8 cellular contexts compared by ENCODE assay signal in the genomic region with DNA sequence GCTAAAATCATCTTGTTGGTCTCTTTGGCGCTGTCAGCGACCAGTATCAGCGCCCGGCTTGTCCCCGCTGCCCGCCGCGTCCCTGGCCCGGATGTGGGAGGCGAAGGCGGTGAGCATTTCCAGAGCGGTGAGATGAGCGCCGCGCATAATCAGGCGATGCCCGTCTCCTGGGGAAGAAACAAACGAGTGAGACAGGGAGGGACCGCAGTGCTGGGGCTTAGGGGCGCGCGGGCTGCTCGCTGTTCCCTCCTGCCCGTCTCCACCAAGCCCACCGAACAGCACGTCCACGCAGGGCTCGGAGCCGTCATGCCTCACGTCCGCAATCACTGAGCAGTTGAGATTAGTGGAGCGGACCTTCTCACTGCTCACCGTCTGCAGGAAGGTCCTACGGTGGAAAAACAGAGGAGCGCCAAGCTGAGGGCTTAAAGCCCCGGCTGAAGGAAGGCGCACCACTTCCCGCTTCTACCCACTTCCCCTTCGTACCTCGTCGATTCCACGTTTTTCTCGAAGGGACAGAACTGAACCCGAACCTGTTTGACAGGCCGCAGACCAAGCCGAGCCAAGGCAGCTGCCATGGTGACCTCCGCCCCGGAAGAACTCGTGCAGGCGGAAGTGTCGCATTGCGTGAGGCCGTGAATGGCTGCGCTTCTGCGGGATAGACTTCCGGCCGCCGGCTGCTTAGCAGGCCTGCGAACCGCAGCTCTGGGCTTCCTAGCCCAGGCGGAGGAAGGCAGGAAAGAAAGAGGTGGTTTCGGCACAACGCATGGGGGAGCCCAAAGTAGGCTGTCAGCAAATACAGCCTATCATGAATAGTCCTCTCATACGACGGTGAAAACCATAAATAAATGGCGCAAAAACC. TPM values are rescaled to one million over a fixed set of nuclear protein-coding genes. Genes with fewer than 3 reads are reported as not detected.
A peak's percentile ranks its signal among the peaks of the same experiment; 100 is the strongest.
DNase-seq lines count a peak whose midpoint lies in the region; ATAC-seq and TF ChIP-seq lines count a peak whose summit lies in the region.

Gene MRPL53, minus strand, starts transcription at position 595 of the 859 bp plus-strand sequence. Its CDS starts 20 bp downstream, at position 575.

- H3K4me3 Mint-ChIP-seq in CD4-positive, alpha-beta T cell = peak within 1 kb of the TSS; percentile 95

- H3K27me3 ChIP-seq in CD4-positive, alpha-beta T cell (ENCODE audit: control insufficient read depth, insufficient read depth, low read length) = no peaks in the 10 kb centered on the region

- ATAC-seq in CD4-positive, alpha-beta T cell (ENCODE audit: poor library complexity) = peak; percentile 92
- ATAC-seq in GM19438 (IDR thresholded peaks at IDR 0.05; ENCODE audit: low read depth, unreplicated experiment) (peak; percentile 91), HG03571 (IDR thresholded peaks at IDR 0.05; ENCODE audit: unreplicated experiment) (peak; percentile 81)

- peaks cover 25% of the 10 kb centered on the region for H3K4me1 Mint-ChIP-seq in CD4-positive, alpha-beta T cell (ENCODE audit: low read depth)

- peak; percentile 96 to 99 (median 96) for DNase-seq in CD4-positive, alpha-beta T cell
- DNase-seq in NOMO-1 (lab: John Stamatoyannopoulos, UW; ENCODE audit: unreplicated experiment in 2 of 2) = peak; percentile 90 to 93
- DNase-seq in activated CD8-positive, alpha-beta memory T cell treated with anti-CD3 and anti-CD28 coated beads for 24 hours = peak; percentile 99
- DNase-seq in effector CD8-positive, alpha-beta T cell (lab: John Stamatoyannopoulos, UW) = peak; percentile 94
- peak; percentile 96 for DNase-seq in medulla oblongata (ENCODE audit: extremely low spot score)
- peak; percentile 90 to 95 (median 94) for DNase-seq in stimulated activated CD4-positive, alpha-beta T cell treated with anti-CD3 and anti-CD28 coated beads, TNF-alpha, amount 100 ng/mL, for 48 hours (ENCODE audit: low read depth in 3 of 3)

- H3K27ac Mint-ChIP-seq in CD4-positive, alpha-beta T cell = peak within 1 kb of the TSS; percentile 96

- H3K27ac ChIP-seq in CD4-positive, alpha-beta T cell (ENCODE audit: low read depth, low read length) = peak within 1 kb of the TSS; percentile 85

- CTCF ChIA-PET in CD4-positive, alpha-beta T cell (lab: Charles Lee) = interaction anchor here (0.9 to 2.1 kb wide), 5 partner anchors 11 to 81 kb away, joined by 3 to 21 read pairs (median 5); partner anchors contain the start of genes CCDC142, INO80B, TTC31 and WBP1

- POLR2A ChIA-PET in CD4-positive, alpha-beta T cell (lab: Charles Lee) = interaction anchor here (0.9 to 9.1 kb wide), 16 partner anchors 10 to 735 kb away, joined by 3 to 225 read pairs (median 5); partner anchors contain the start of genes AUP1, C2orf81, CCDC142 and DQX1

- TF ChIP-seq CTCF in CD4-positive, alpha-beta T cell (IDR thresholded peaks at IDR 0.05) = no peak

- peaks cover 41% of the 10 kb centered on the region for H3K36me3 Mint-ChIP-seq in CD4-positive, alpha-beta T cell (ENCODE audit: low read depth)

- H3K27me3 Mint-ChIP-seq in CD4-positive, alpha-beta T cell = no peaks in the 10 kb centered on the region

- intact Hi-C loops in CD4-positive, alpha-beta T cell (cut with DNase I, micrococcal nuclease) = loop anchor here (1.0 to 5.0 kb wide), 6 partner anchors 10 to 80 kb away; partner anchors contain the start of genes C2orf81 (in 1 of the 2), CCDC142 (in 1 of the 2), INO80B (in 1 of the 2) and TTC31 (in 1 of the 2)

- no peaks in the 10 kb centered on the region for H3K9me3 ChIP-seq in CD4-positive, alpha-beta T cell (ENCODE audit: control insufficient read depth, low read length)

- H3K9me3 Mint-ChIP-seq in CD4-positive, alpha-beta T cell = no peaks in the 10 kb centered on the region

RNA-seq across cellular contexts. Expression of gene MRPL53, which starts in this region (rescaled TPM):
- 10 to 100 TPM; 39.5 to 44.3 TPM for total RNA-seq in CD4-positive, alpha-beta T cell

Comparison
In these comparisons a context has a peak if more than half of its experiments do, and no peak if none do; other contexts are left out.
1. Peak in every context shown above with its lines: DNase-seq, ATAC-seq and H3K27ac ChIP-seq.